Comparison of ENCODE assay signal across 16 cellular contexts in genomic region chr11:86596861-86597632, GRCh38.
DNase-seq lines count a peak whose midpoint lies in the region; ATAC-seq lines count a peak whose summit lies in the region.
"Had no signal": no experiment of that assay in that cellular context is flagged by ENCODE, and none has a peak within 500 bp of the region (broad histone marks: within the 10 kb centered on the region; RNA-seq: fewer than 3 reads in every experiment).

No MANE protein-coding gene starts in this region.

- DNase-seq in DMS 273 (lab: John Stamatoyannopoulos, UW; ENCODE audit: unreplicated experiment), result peak; percentile 16
- no peak for DNase-seq in DMS 273 treated with DMSO at 0.1 percent for 48 hours (lab: John Stamatoyannopoulos, UW)
- DNase-seq in RPMI7951 (ENCODE audit: low read depth), result peak; percentile 50
- peak; percentile 82 for DNase-seq in glomerular endothelial cell (ENCODE audit: extremely low read depth, low read depth, low spot score)
- peak; percentile 86 for DNase-seq in pulmonary artery endothelial cell (ENCODE audit: low read depth, low spot score)
- no peak for DNase-seq in AG20443 (ENCODE audit: low spot score)
- DNase-seq: activated T-cell treated with anti-CD3 and anti-CD28 coated beads for 4 hours, amniotic stem cell, Calu3, H9, hypothalamus, midbrain, NCI-H2081 treated with DMSO at 0.1 percent for 48 hours had no signal

- ATAC-seq in GM19463 (IDR thresholded peaks at IDR 0.05; ENCODE audit: unreplicated experiment), result no peak
- ATAC-seq in GM18907 (IDR thresholded peaks at IDR 0.05; ENCODE audit: unreplicated experiment), result no peak
- ATAC-seq: GM12878 had no signal

Comparison
In these comparisons a context has a peak if more than half of its experiments do, and no peak if none do; other contexts are left out.
1. DNase-seq: peak in DMS 273 (single experiment), RPMI7951 (single experiment), glomerular endothelial cell (single experiment) and pulmonary artery endothelial cell (single experiment); none in DMS 273 treated with DMSO at 0.1 percent for 48 hours (single experiment) and AG20443 (single experiment).